Comparison of ENCODE assay signal across 9 cellular contexts in the genomic region with DNA sequence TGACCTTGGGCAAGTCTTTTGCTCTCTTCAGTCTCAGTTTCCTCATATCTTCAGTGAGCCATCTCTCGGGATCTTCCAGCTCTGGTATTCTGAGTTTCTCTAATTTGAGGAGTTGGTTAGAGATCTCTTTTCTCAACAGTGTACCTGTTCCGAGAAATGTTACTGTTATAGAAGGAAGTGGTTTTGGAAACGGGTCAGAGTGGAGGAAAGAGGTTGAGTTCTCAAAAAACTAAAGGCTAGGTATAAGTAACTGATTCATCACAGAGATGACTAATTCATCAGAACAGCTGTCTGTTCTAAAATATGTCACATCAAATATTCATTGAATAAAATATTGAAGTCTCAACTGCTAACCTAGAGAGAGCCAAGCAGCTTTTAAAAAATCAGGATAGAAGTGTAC.
DNase-seq lines count a peak whose midpoint lies in the region; ATAC-seq and TF ChIP-seq lines count a peak whose summit lies in the region.
"Had no signal": no experiment of that assay in that cellular context is flagged by ENCODE, and none has a peak within 500 bp of the region (broad histone marks: within the 10 kb centered on the region; RNA-seq: fewer than 3 reads in every experiment).

No MANE protein-coding gene starts in this region.

- H3K4me3 Mint-ChIP-seq in stimulated activated naive CD8-positive, alpha-beta T cell treated with anti-CD3 and anti-CD28 coated beads, Interleukin-15, amount 100 ng/mL, for 72 hours: peak overlapping the region in 1 of 2 donors; percentile 44

- ATAC-seq in left cardiac atrium: no peak
- ATAC-seq in HG03196 (IDR thresholded peaks at IDR 0.05; ENCODE audit: unreplicated experiment): peak; percentile 64
- peak; percentile 87 to 92 for ATAC-seq in activated naive CD4-positive, alpha-beta T cell treated with anti-CD3 and anti-CD28 coated beads, Interleukin-2, amount 50 U/mL, for 72 hours
- peak; percentile 91 for ATAC-seq in stimulated activated naive CD8-positive, alpha-beta T cell treated with anti-CD3 and anti-CD28 coated beads, Interleukin-15, amount 100 ng/mL, for 72 hours

- H3K36me3 ChIP-seq in cardiac muscle cell (peaks cover 13% of the 10 kb centered on the region), WERI-Rb-1 (no peaks in the 10 kb centered on the region)
- H3K36me3 ChIP-seq: BE2C had no signal

- peak overlapping the region; percentile 74 for H3K27ac ChIP-seq in cardiac muscle cell
- no peak overlapping the region for H3K27ac ChIP-seq in WERI-Rb-1

- H3K9me3 Mint-ChIP-seq in activated naive CD4-positive, alpha-beta T cell treated with anti-CD3 and anti-CD28 coated beads, Interleukin-2, amount 50 U/mL, for 72 hours: peaks cover 0 to 24% of the 10 kb centered on the region in 2 donors
- H3K9me3 Mint-ChIP-seq in stimulated activated naive CD8-positive, alpha-beta T cell treated with anti-CD3 and anti-CD28 coated beads, Interleukin-15, amount 100 ng/mL, for 72 hours: no peaks in the 10 kb centered on the region

- H3K27me3 ChIP-seq in cardiac muscle cell (no peaks in the 10 kb centered on the region), WERI-Rb-1 (ENCODE audit: insufficient read depth, low read depth, severe bottlenecking) (peaks cover 93% of the 10 kb centered on the region)
- H3K27me3 ChIP-seq: BE2C had no signal

- no peaks in the 10 kb centered on the region for H3K27me3 Mint-ChIP-seq in stimulated activated naive CD8-positive, alpha-beta T cell treated with anti-CD3 and anti-CD28 coated beads, Interleukin-15, amount 100 ng/mL, for 72 hours

- peaks cover 0 to 49% of the 10 kb centered on the region in 2 donors for H3K36me3 Mint-ChIP-seq in activated naive CD4-positive, alpha-beta T cell treated with anti-CD3 and anti-CD28 coated beads, Interleukin-2, amount 50 U/mL, for 72 hours

- POLR2A ChIA-PET in HEK293T (lab: Yijun Ruan, JAX): no interaction called here

- intact Hi-C loops in left cardiac atrium (cut with DNase I): no loop called here

- H3K4me3 ChIP-seq in cardiac muscle cell (no peak overlapping the region), WERI-Rb-1 (ENCODE audit: low read depth, low read length) (no peak overlapping the region)

- H3K27ac Mint-ChIP-seq in activated naive CD4-positive, alpha-beta T cell treated with anti-CD3 and anti-CD28 coated beads, Interleukin-2, amount 50 U/mL, for 72 hours: peak overlapping the region; percentile 91 to 99
- H3K27ac Mint-ChIP-seq in stimulated activated naive CD8-positive, alpha-beta T cell treated with anti-CD3 and anti-CD28 coated beads, Interleukin-15, amount 100 ng/mL, for 72 hours: peak overlapping the region in 1 of 2 donors; percentile 90

- H3K4me1 Mint-ChIP-seq in stimulated activated naive CD8-positive, alpha-beta T cell treated with anti-CD3 and anti-CD28 coated beads, Interleukin-15, amount 100 ng/mL, for 72 hours: peaks cover 15% of the 10 kb centered on the region

- CTCF ChIA-PET in HEK293T (lab: Yijun Ruan, JAX): no interaction called here

- no peak for TF ChIP-seq CTCF in cardiac muscle cell (IDR thresholded peaks at IDR 0.05; ENCODE audit: low read depth, low read length)
- TF ChIP-seq CTCF in WERI-Rb-1 (IDR thresholded peaks at IDR 0.05; ENCODE audit: low read depth, low read length): no peak

- no peak for DNase-seq in cardiac muscle cell (ENCODE audit: low read depth in 1 of 2, low spot score in 1 of 2)
- no peak for DNase-seq in left cardiac atrium
- no peak for DNase-seq in activated naive CD4-positive, alpha-beta T cell treated with anti-CD3 and anti-CD28 coated beads, Interleukin-2, amount 50 U/mL, for 72 hours (ENCODE audit: low spot score in 2 of 2)
- no peak for DNase-seq in stimulated activated naive CD8-positive, alpha-beta T cell treated with anti-CD3 and anti-CD28 coated beads, Interleukin-15, amount 100 ng/mL, for 72 hours
- no peak for DNase-seq in HEK293T (ENCODE audit: extremely low spot score)
- DNase-seq in superior temporal gyrus (ENCODE audit: extremely low spot score): no peak
- no peak for DNase-seq in WERI-Rb-1
- DNase-seq: BE2C had no signal

- no peaks in the 10 kb centered on the region for H3K9me3 ChIP-seq in cardiac muscle cell (ENCODE audit: low read depth)
- peaks cover 4% of the 10 kb centered on the region for H3K9me3 ChIP-seq in WERI-Rb-1 (ENCODE audit: severe bottlenecking)
- H3K9me3 ChIP-seq: BE2C had no signal

- peaks cover 25% of the 10 kb centered on the region for H3K4me1 ChIP-seq in cardiac muscle cell (ENCODE audit: low read depth)
- H3K4me1 ChIP-seq: BE2C had no signal

TF ChIP-seq in HEK293T, 16 proteins besides CTCF, POLR2A, EP300 and RAD21:
- TF ChIP-seq LEF1 (IDR thresholded peaks at IDR 0.05; ENCODE audit: borderline replicate concordance) (no peak), NFRKB (IDR thresholded peaks at IDR 0.05) (no peak), BHLHE40 (IDR thresholded peaks at IDR 0.05; ENCODE audit: borderline replicate concordance) (no peak), L3MBTL2 (conservative IDR thresholded peaks at IDR 0.05) (no peak), ARNT (IDR thresholded peaks at IDR 0.05) (no peak), ZNF384 (IDR thresholded peaks at IDR 0.05) (no peak), FOXM1 (IDR thresholded peaks at IDR 0.05; ENCODE audit: borderline replicate concordance) (no peak), ELF4 (IDR thresholded peaks at IDR 0.05) (no peak), SUZ12 (IDR thresholded peaks at IDR 0.05) (no peak), HDGF (IDR thresholded peaks at IDR 0.05; ENCODE audit: borderline replicate concordance) (no peak), CTBP1 (IDR thresholded peaks at IDR 0.05; ENCODE audit: borderline replicate concordance) (no peak), TARDBP (IDR thresholded peaks at IDR 0.05) (no peak), FOXK2 (IDR thresholded peaks at IDR 0.05) (no peak)
- TF ChIP-seq, protein P1, sequence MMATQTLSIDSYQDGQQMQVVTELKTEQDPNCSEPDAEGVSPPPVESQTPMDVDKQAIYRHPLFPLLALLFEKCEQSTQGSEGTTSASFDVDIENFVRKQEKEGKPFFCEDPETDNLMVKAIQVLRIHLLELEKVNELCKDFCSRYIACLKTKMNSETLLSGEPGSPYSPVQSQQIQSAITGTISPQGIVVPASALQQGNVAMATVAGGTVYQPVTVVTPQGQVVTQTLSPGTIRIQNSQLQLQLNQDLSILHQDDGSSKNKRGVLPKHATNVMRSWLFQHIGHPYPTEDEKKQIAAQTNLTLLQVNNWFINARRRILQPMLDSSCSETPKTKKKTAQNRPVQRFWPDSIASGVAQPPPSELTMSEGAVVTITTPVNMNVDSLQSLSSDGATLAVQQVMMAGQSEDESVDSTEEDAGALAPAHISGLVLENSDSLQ (IDR thresholded peaks at IDR 0.05): no peak

Comparison
In these comparisons a context has a peak if more than half of its experiments do, and no peak if none do; other contexts are left out.
1. ATAC-seq: peak in HG03196 (single experiment), activated naive CD4-positive, alpha-beta T cell treated with anti-CD3 and anti-CD28 coated beads, Interleukin-2, amount 50 U/mL, for 72 hours (2 of 2) and stimulated activated naive CD8-positive, alpha-beta T cell treated with anti-CD3 and anti-CD28 coated beads, Interleukin-15, amount 100 ng/mL, for 72 hours (single experiment); none in left cardiac atrium (0 of 2).